8 cellular contexts compared by ENCODE assay signal in genomic region chr14:59482120-59482434, GRCh38. TPM values are rescaled to one million over a fixed set of nuclear protein-coding genes. Genes with fewer than 3 reads are reported as not detected.
A peak's percentile ranks its signal among the peaks of the same experiment; 100 is the strongest.
DNase-seq lines count a peak whose midpoint lies in the region; ATAC-seq and TF ChIP-seq lines count a peak whose summit lies in the region.

No MANE protein-coding gene starts in this region.

- H3K27ac ChIP-seq in DOHH2 (ENCODE audit: low read depth, low read length) (no peak overlapping the region), Peyer's patch (peak overlapping the region; percentile 12 to 93 (median 27)), duodenal mucosa (ENCODE audit: low read depth, low read length) (no peak overlapping the region), psoas muscle (peak overlapping the region; percentile 92)

- H3K4me2 ChIP-seq in DOHH2 (ENCODE audit: low read length) = peak overlapping the region; percentile 79

- no peak for TF ChIP-seq POLR2A in Peyer's patch (IDR thresholded peaks at IDR 0.05)

- H3K79me2 ChIP-seq in DOHH2 (ENCODE audit: control insufficient read depth, low read length) = peaks cover 57% of the 10 kb centered on the region

- no peak for TF ChIP-seq CTCF in DOHH2 (IDR thresholded peaks at IDR 0.05; ENCODE audit: low read depth, low read length, poor library complexity, severe bottlenecking)
- no peak for TF ChIP-seq CTCF in Peyer's patch (IDR thresholded peaks at IDR 0.05)
- no peak for TF ChIP-seq CTCF in psoas muscle (IDR thresholded peaks at IDR 0.05)

- ATAC-seq in psoas muscle (no peak), HG03354 (IDR thresholded peaks at IDR 0.05; ENCODE audit: poor library complexity, severe bottlenecking, unreplicated experiment) (no peak), HG03520 (IDR thresholded peaks at IDR 0.05; ENCODE audit: unreplicated experiment) (no peak)

- no peaks in the 10 kb centered on the region for H3K9me2 ChIP-seq in DOHH2 (replicated peaks; ENCODE audit: control insufficient read depth, low read length)

- no peak for DNase-seq in Peyer's patch
- DNase-seq in psoas muscle = no peak
- DNase-seq in SKM-1 treated with dmso at 0.1 percent for 144 hours (lab: John Stamatoyannopoulos, UW; ENCODE audit: unreplicated experiment) = no peak
- no peak for DNase-seq in mesenteric fat pad (ENCODE audit: low spot score)

- H4K20me1 ChIP-seq in DOHH2 (ENCODE audit: control insufficient read depth, insufficient read depth, low read depth, low read length) = no peaks in the 10 kb centered on the region

- H3K36me3 ChIP-seq in DOHH2 (ENCODE audit: control insufficient read depth, low read length) (peaks cover 25% of the 10 kb centered on the region), Peyer's patch (peaks cover 0 to 3% (median 0%) of the 10 kb centered on the region in 3 donors), duodenal mucosa (ENCODE audit: control insufficient read depth in 1 of 2, insufficient read depth in 2 of 2, low read length in 2 of 2) (no peaks in the 10 kb centered on the region), psoas muscle (ENCODE audit: insufficient read depth in 1 of 2, low read depth in 1 of 2) (peaks cover 3 to 21% of the 10 kb centered on the region in 2 donors)

- intact Hi-C loops in psoas muscle (cut with DNase I) = no loop called here

- H3K9ac ChIP-seq in duodenal mucosa (ENCODE audit: low read depth in 1 of 2, low read length in 2 of 2) = peak overlapping the region in 1 of 2 donors; percentile 76

- H3K4me3 ChIP-seq in DOHH2 (ENCODE audit: low read length) = peak overlapping the region; percentile 83
- H3K4me3 ChIP-seq in Peyer's patch = peak overlapping the region in 1 of 4 donors; percentile 68
- H3K4me3 ChIP-seq in duodenal mucosa (ENCODE audit: low read depth in 1 of 2, low read length in 2 of 2) = peak overlapping the region; percentile 80 to 99
- peak overlapping the region; percentile 93 for H3K4me3 ChIP-seq in psoas muscle

- H3K4me1 ChIP-seq in DOHH2 (ENCODE audit: control insufficient read depth, low read length) = peaks cover 45% of the 10 kb centered on the region
- peaks cover 0 to 48% (median 9%) of the 10 kb centered on the region in 4 donors for H3K4me1 ChIP-seq in Peyer's patch
- H3K4me1 ChIP-seq in duodenal mucosa (ENCODE audit: control insufficient read depth in 1 of 2, insufficient read depth in 2 of 2, low read length in 2 of 2) = peaks cover 36 to 38% of the 10 kb centered on the region in 2 donors
- peaks cover 52% of the 10 kb centered on the region for H3K4me1 ChIP-seq in psoas muscle

- H3K27me3 ChIP-seq in DOHH2 (ENCODE audit: control insufficient read depth, low read length) (no peaks in the 10 kb centered on the region), Peyer's patch (no peaks in the 10 kb centered on the region), duodenal mucosa (ENCODE audit: control insufficient read depth in 1 of 2, insufficient read depth in 2 of 2, low read length in 2 of 2) (no peaks in the 10 kb centered on the region), psoas muscle (ENCODE audit: insufficient read depth in 3 of 3, low read length in 2 of 3) (no peaks in the 10 kb centered on the region)

- no peaks in the 10 kb centered on the region for H3F3A ChIP-seq in DOHH2 (ENCODE audit: control insufficient read depth, insufficient read depth)

- H3K9me3 ChIP-seq in DOHH2 (ENCODE audit: control insufficient read depth, insufficient read depth, low read length) (no peaks in the 10 kb centered on the region), Peyer's patch (no peaks in the 10 kb centered on the region), duodenal mucosa (ENCODE audit: control insufficient read depth in 1 of 2, low read length in 2 of 2) (no peaks in the 10 kb centered on the region), psoas muscle (no peaks in the 10 kb centered on the region)

RNA-seq across cellular contexts. Expression of gene L3HYPDH, which starts 2.1 kb away (rescaled TPM):
- 10 to 100 TPM; 17.3 to 86.6 (median 43.3) TPM for total RNA-seq in Peyer's patch
- 10 to 100 TPM; 10.9 to 20.4 (median 11.8) TPM for total RNA-seq in psoas muscle
- 10 to 100 TPM in 2 of 3 donors, 1 to 10 TPM in 1; 5.7 to 23.7 (median 14.5) TPM for polyA plus RNA-seq in psoas muscle
- total RNA-seq in mesenteric fat pad = 62.8 TPM

RNA-seq across cellular contexts. Expression of gene JKAMP, which starts 2.2 kb away (rescaled TPM):
- total RNA-seq in Peyer's patch = 10 to 100 TPM; 24.8 to 70.4 (median 59.8) TPM
- total RNA-seq in psoas muscle = 10 to 100 TPM; 11.6 to 26.2 (median 16.0) TPM
- polyA plus RNA-seq in psoas muscle = 10 to 100 TPM; 19.4 to 38.5 (median 37.3) TPM
- 33.7 TPM for total RNA-seq in mesenteric fat pad

RNA-seq across cellular contexts. Expression of gene GPR135, which starts 16.9 kb away (rescaled TPM):
- total RNA-seq in Peyer's patch = 1 to 10 TPM; 2.8 to 8.8 (median 6.0) TPM
- total RNA-seq in psoas muscle = 1 to 10 TPM; 1.7 to 2.7 (median 1.8) TPM
- 1 to 10 TPM in 2 of 3 donors, under 1 TPM in 1; 0.84 to 1.6 (median 1.3) TPM for polyA plus RNA-seq in psoas muscle
- total RNA-seq in mesenteric fat pad = 7.5 TPM

Comparison
In these comparisons a context has a peak if more than half of its experiments do, and no peak if none do; other contexts are left out.
1. H3K27ac ChIP-seq: peak in Peyer's patch (4 of 4) and psoas muscle (single experiment); none in DOHH2 (single experiment) and duodenal mucosa (single experiment).